24 cellular contexts compared by ENCODE assay signal in the genomic region with DNA sequence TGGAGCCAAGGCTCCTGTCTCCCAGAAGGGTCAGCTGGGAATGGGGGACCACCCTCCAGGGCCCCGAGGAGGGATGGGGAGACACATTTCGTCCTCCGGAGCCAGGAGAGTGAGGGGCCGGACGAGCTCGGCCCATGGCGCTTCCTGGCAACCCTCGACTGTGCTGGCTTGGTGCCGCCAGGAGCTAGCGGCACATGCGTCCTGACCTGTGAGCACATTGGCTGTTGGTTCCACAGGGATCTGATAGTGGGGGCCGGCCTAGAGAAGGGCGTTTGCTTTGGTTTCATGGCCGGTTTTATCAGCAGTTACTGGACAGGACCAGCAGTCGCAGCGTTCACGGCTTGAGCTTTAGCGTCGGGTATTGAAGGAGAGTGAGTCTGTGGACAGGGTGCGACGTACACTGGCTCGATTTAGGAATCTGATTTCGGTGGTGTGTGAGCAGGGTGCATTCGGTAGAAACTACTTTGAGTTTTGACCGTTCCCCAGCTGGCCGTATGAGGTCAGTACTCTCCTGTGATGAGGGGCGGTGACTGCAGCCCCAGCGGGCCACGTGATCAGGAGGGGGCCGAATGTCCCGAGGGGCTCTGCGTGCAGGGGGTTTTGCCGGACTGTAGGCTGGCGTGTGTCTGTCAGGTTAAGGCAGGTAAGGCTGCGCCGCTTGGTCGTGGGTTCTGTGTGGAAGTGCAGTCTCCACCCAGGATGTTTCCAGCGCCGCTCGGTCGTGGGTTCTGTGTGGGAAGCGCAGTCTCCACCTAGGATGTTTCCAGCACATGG.
"Had no signal": no experiment of that assay in that cellular context is flagged by ENCODE, and none has a peak within 500 bp of the region (broad histone marks: within the 10 kb centered on the region; RNA-seq: fewer than 3 reads in every experiment).

No MANE protein-coding gene starts in this region.

- H3K4me1 Mint-ChIP-seq: activated naive CD8-positive, alpha-beta T cell treated with anti-CD3 and anti-CD28 coated beads for 36 hours had no signal

- H3K27me3 Mint-ChIP-seq: activated CD4-positive, alpha-beta memory T cell treated with anti-CD3 and anti-CD28 coated beads, Interleukin-2, amount 10 ng/mL, durations not matched to agents 7 days and 5 days; activated CD4-positive, alpha-beta T cell treated with anti-CD3 and anti-CD28 coated beads for 36 hours; activated naive CD4-positive, alpha-beta T cell treated with anti-CD3 and anti-CD28 coated beads, Interleukin-2, amount 10 ng/mL, durations not matched to agents 7 days and 5 days; activated naive CD8-positive, alpha-beta T cell treated with anti-CD3 and anti-CD28 coated beads for 36 hours had no signal

- H3K9ac ChIP-seq: SK-N-SH had no signal

- H3K27me3 ChIP-seq: brain microvascular endothelial cell, MG63 had no signal

- H3K9me3 ChIP-seq: MG63, SJCRH30, SK-N-SH had no signal

- H3K9me3 Mint-ChIP-seq: activated CD4-positive, alpha-beta memory T cell treated with anti-CD3 and anti-CD28 coated beads, Interleukin-2, amount 10 ng/mL, durations not matched to agents 7 days and 5 days; activated naive CD4-positive, alpha-beta T cell treated with anti-CD3 and anti-CD28 coated beads, Interleukin-2, amount 10 ng/mL, durations not matched to agents 7 days and 5 days; activated naive CD8-positive, alpha-beta T cell treated with anti-CD3 and anti-CD28 coated beads for 36 hours; activated T-cell treated with anti-CD3 and anti-CD28 coated beads, Interleukin-2, amount 50 U/mL, for 72 hours; activated T-helper 2 cell treated with anti-CD3 and anti-CD28 coated beads, Interferon-gamma antibody, Interleukin-2, Interleukin-4, amounts not matched to agents 10 μg/mL and 5 μg/mL and 100 μg/mL, durations not matched to agents 14 hours and 24 hours and 36 hours had no signal

- H3K4me3 Mint-ChIP-seq: activated CD4-positive, alpha-beta memory T cell treated with anti-CD3 and anti-CD28 coated beads, Interleukin-2, amount 10 ng/mL, durations not matched to agents 7 days and 5 days; activated naive CD4-positive, alpha-beta T cell treated with anti-CD3 and anti-CD28 coated beads, Interleukin-2, amount 10 ng/mL, durations not matched to agents 7 days and 5 days; activated naive CD8-positive, alpha-beta T cell treated with anti-CD3 and anti-CD28 coated beads for 36 hours had no signal

- H3K27ac ChIP-seq: brain microvascular endothelial cell, SJCRH30 had no signal

- H3K36me3 ChIP-seq: brain microvascular endothelial cell, MG63, SJCRH30 had no signal

- H3K27ac Mint-ChIP-seq: activated CD4-positive, alpha-beta memory T cell treated with anti-CD3 and anti-CD28 coated beads, Interleukin-2, amount 10 ng/mL, durations not matched to agents 7 days and 5 days; activated naive CD4-positive, alpha-beta T cell treated with anti-CD3 and anti-CD28 coated beads, Interleukin-2, amount 10 ng/mL, durations not matched to agents 7 days and 5 days; activated naive CD8-positive, alpha-beta T cell treated with anti-CD3 and anti-CD28 coated beads for 36 hours; activated T-cell treated with anti-CD3 and anti-CD28 coated beads, Interleukin-2, amount 50 U/mL, for 72 hours; activated T-helper 2 cell treated with anti-CD3 and anti-CD28 coated beads, Interferon-gamma antibody, Interleukin-2, Interleukin-4, amounts not matched to agents 10 μg/mL and 5 μg/mL and 100 μg/mL, durations not matched to agents 14 hours and 24 hours and 36 hours had no signal

- H3K4me3 ChIP-seq: MG63, SJCRH30 had no signal

- ATAC-seq: activated CD4-positive, alpha-beta T cell treated with anti-CD3 and anti-CD28 coated beads for 36 hours had no signal

- DNase-seq: activated CD4-positive, alpha-beta memory T cell treated with anti-CD3 and anti-CD28 coated beads, Interleukin-2, amount 10 ng/mL, durations not matched to agents 7 days and 5 days; activated CD4-positive, alpha-beta T cell treated with anti-CD3 and anti-CD28 coated beads for 36 hours; activated CD4-positive, alpha-beta T cell treated with anti-CD3 and anti-CD28 coated beads, Interleukin-2, amount 50 U/mL, for 1 hour; activated gamma-delta T cell treated with Interleukin-2 at 50 U/mL for 16 hours; activated naive CD4-positive, alpha-beta T cell treated with anti-CD3 and anti-CD28 coated beads, Interleukin-2, amount 10 ng/mL, durations not matched to agents 7 days and 5 days; activated naive CD8-positive, alpha-beta T cell treated with anti-CD3 and anti-CD28 coated beads for 36 hours; activated T-cell treated with anti-CD3 and anti-CD28 coated beads, Interleukin-2, amount 50 U/mL, for 72 hours; brain microvascular endothelial cell; MG63; MV-4-11; NCI-H1092 treated with DMSO at 0.1 percent for 48 hours; NCI-H1417 treated with DMSO at 0.1 percent for 48 hours; NCI-H1694; NCI-H2029; NCI-H2107; NCI-H2171 treated with DMSO at 0.1 percent for 48 hours; NCI-H226; NCI-H510A; NCI-H526 treated with DMSO at 0.1 percent for 48 hours; NCI-H82; SJCRH30; SK-N-SH; T-helper 1 cell had no signal

- H3K36me3 Mint-ChIP-seq: activated naive CD4-positive, alpha-beta T cell treated with anti-CD3 and anti-CD28 coated beads, Interleukin-2, amount 10 ng/mL, durations not matched to agents 7 days and 5 days; activated naive CD8-positive, alpha-beta T cell treated with anti-CD3 and anti-CD28 coated beads for 36 hours had no signal

- H3K4me2 ChIP-seq: SK-N-SH had no signal
